ENCODE assay signal across 16 cellular contexts in the genomic region with DNA sequence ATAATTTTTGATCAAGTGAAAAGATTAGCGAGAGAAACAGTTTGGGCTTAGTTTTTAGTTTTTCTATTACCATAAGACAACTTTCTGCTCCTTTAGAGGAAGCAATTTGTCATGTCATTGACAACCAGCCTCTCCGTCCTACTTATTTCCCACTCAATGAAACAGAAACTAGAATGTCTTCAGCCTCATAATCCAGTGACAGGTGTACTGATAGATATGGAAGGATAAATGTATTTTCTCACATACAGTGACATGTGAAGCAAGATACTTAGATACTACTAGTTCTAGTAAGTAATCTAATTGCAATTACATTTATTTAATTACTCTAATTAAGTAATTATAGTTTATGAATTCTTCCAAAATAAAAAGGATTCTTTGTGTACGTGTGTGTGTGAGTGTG.
DNase-seq lines count a peak whose midpoint lies in the region; ATAC-seq and TF ChIP-seq lines count a peak whose summit lies in the region.
"Had no signal": no experiment of that assay in that cellular context is flagged by ENCODE, and none has a peak within 500 bp of the region (broad histone marks: within the 10 kb centered on the region; RNA-seq: fewer than 3 reads in every experiment).

No MANE protein-coding gene starts in this region.

- H3K27ac ChIP-seq in A673 (ENCODE audit: low read depth, low read length, poor library complexity, severe bottlenecking), result no peak overlapping the region
- H3K27ac ChIP-seq in SU-DHL-6 (ENCODE audit: low read depth, low read length), result no peak overlapping the region
- H3K27ac ChIP-seq: BLaER1 treated with 17β-estradiol and CSF1 and Interleukin-3, amounts not matched to agents 10 nM and 100 nM; C4-2B had no signal

- H3K36me3 ChIP-seq in A673 (ENCODE audit: insufficient read depth, low read length, poor library complexity, severe bottlenecking) (no peaks in the 10 kb centered on the region), SU-DHL-6 (ENCODE audit: low read length) (no peaks in the 10 kb centered on the region)
- H3K36me3 ChIP-seq: BLaER1 treated with 17β-estradiol and CSF1 and Interleukin-3, amounts not matched to agents 10 nM and 100 nM had no signal

- TF ChIP-seq CTCF in A673 (conservative IDR thresholded peaks at IDR 0.05; ENCODE audit: low read depth, low read length) (no peak), SU-DHL-6 (IDR thresholded peaks at IDR 0.05; ENCODE audit: insufficient read depth, low read length, poor library complexity, severe bottlenecking) (no peak)

- ATAC-seq in GM18519 (IDR thresholded peaks at IDR 0.05; ENCODE audit: low FRiP score, unreplicated experiment), result no peak
- ATAC-seq: CD8-positive, alpha-beta T cell had no signal

- BruUV-seq in A673 (replicated peaks; lab: Mats Ljungman, UMichigan), result no TSS peak

- no peak overlapping the region for H3K9ac ChIP-seq in SU-DHL-6 (ENCODE audit: low read length)
- H3K9ac ChIP-seq: BLaER1 treated with 17β-estradiol and CSF1 and Interleukin-3, amounts not matched to agents 10 nM and 100 nM had no signal

- POLR2A ChIA-PET in A673 (lab: Charles Lee; ENCODE audit: low non-redundant PET), result no interaction called here

- no peaks in the 10 kb centered on the region for H3K9me2 ChIP-seq in SU-DHL-6 (replicated peaks; ENCODE audit: insufficient read depth, low read length)

- intact Hi-C loops in A673 (cut with micrococcal nuclease; ENCODE audit: unreplicated experiment), result no loop called here

- H4K20me1 ChIP-seq in SU-DHL-6 (ENCODE audit: low read depth, low read length), result no peaks in the 10 kb centered on the region
- H4K20me1 ChIP-seq: BLaER1 treated with 17β-estradiol and CSF1 and Interleukin-3, amounts not matched to agents 10 nM and 100 nM had no signal

- H3K79me2 ChIP-seq in SU-DHL-6 (ENCODE audit: insufficient read depth, low read length), result no peaks in the 10 kb centered on the region

- no peaks in the 10 kb centered on the region for H3K4me1 ChIP-seq in A673 (ENCODE audit: insufficient read depth, low read length, poor library complexity, severe bottlenecking)
- H3K4me1 ChIP-seq: BLaER1 treated with 17β-estradiol and CSF1 and Interleukin-3, amounts not matched to agents 10 nM and 100 nM; Caco-2 had no signal

- no peak overlapping the region for H3K4me3 ChIP-seq in A673 (ENCODE audit: low read depth, low read length, poor library complexity, severe bottlenecking)
- no peak overlapping the region for H3K4me3 ChIP-seq in SU-DHL-6 (ENCODE audit: insufficient read depth, low read length, poor library complexity, severe bottlenecking)
- H3K4me3 ChIP-seq: BLaER1 treated with 17β-estradiol and CSF1 and Interleukin-3, amounts not matched to agents 10 nM and 100 nM had no signal

- H3K9me3 ChIP-seq in A673 (ENCODE audit: low read depth, low read length, poor library complexity, severe bottlenecking), result no peaks in the 10 kb centered on the region
- peaks cover 5% of the 10 kb centered on the region; the same call in 1 of the 2 replicates for H3K9me3 ChIP-seq in SU-DHL-6 (ENCODE audit: insufficient read depth, low read length)
- H3K9me3 ChIP-seq: Caco-2 had no signal

- H3F3A ChIP-seq in SU-DHL-6 (ENCODE audit: insufficient read depth), result no peaks in the 10 kb centered on the region; the same call in 1 of the 2 replicates

- DNase-seq in A673 (ENCODE audit: low spot score) (peak; percentile 15), NCI-H69 (lab: John Stamatoyannopoulos, UW) (peak; percentile 13), RPMI8226 (no peak), NCI-H2029 treated with DMSO at 0.1 percent for 48 hours (lab: John Stamatoyannopoulos, UW) (no peak)
- DNase-seq: 8988T; AML-193; Caco-2; Calu3; CD4-positive, alpha-beta T cell; CD8-positive, alpha-beta T cell; DMS79 treated with DMSO at 0.1 percent for 48 hours; GF-D8 had no signal

- peak overlapping the region; percentile 64 for H2AFZ ChIP-seq in SU-DHL-6 (ENCODE audit: low read depth, low read length, severe bottlenecking)

- H3K27me3 ChIP-seq in A673 (replicated peaks; ENCODE audit: insufficient read depth, low read depth, low read length, poor library complexity), result no peaks in the 10 kb centered on the region
- H3K27me3 ChIP-seq in SU-DHL-6 (ENCODE audit: low read length), result no peaks in the 10 kb centered on the region
- H3K27me3 ChIP-seq: BLaER1 treated with 17β-estradiol and CSF1 and Interleukin-3, amounts not matched to agents 10 nM and 100 nM had no signal

- CTCF ChIA-PET in A673 (lab: Charles Lee), result no interaction called here

- no peak overlapping the region for H3K4me2 ChIP-seq in SU-DHL-6 (ENCODE audit: low read depth, low read length, poor library complexity, severe bottlenecking)
- H3K4me2 ChIP-seq: BLaER1 treated with 17β-estradiol and CSF1 and Interleukin-3, amounts not matched to agents 10 nM and 100 nM had no signal

Comparison
In these comparisons a context has a peak if more than half of its experiments do, and no peak if none do; other contexts are left out.
1. DNase-seq: peak in A673 (single experiment) and NCI-H69 (single experiment); none in RPMI8226 (single experiment) and NCI-H2029 treated with DMSO at 0.1 percent for 48 hours (single experiment).